ENCODE assay signal across 9 cellular contexts in genomic region chr12:49369723-49370145, GRCh38. TPM values are rescaled to one million over a fixed set of nuclear protein-coding genes. Genes with fewer than 3 reads are reported as not detected.
DNase-seq lines count a peak whose midpoint lies in the region; ATAC-seq and TF ChIP-seq lines count a peak whose summit lies in the region.
"Had no signal": no experiment of that assay in that cellular context is flagged by ENCODE, and none has a peak within 500 bp of the region (broad histone marks: within the 10 kb centered on the region; RNA-seq: fewer than 3 reads in every experiment).

No MANE protein-coding gene starts in this region.

- H3K4me3 ChIP-seq in endodermal cell (ENCODE audit: low read length), result peak overlapping the region; percentile 93
- peak overlapping the region; percentile 70 for H3K4me3 ChIP-seq in psoas muscle

- H3K4me1 ChIP-seq in endodermal cell (ENCODE audit: control insufficient read depth, insufficient read depth, low read length) (peaks cover 6% of the 10 kb centered on the region), psoas muscle (peaks cover 29% of the 10 kb centered on the region)

- WGBS in endodermal cell (ENCODE audit: insufficient coverage in 1 of 2, insufficient read length in 1 of 2), 2 experiments, result 71 to 77% methylated on average over 3 to 4 of the region's 5 CpGs
- WGBS in psoas muscle, 3 donors, result 16 to 22% (median 16%) methylated on average over 5 of the region's 5 CpGs

- ATAC-seq in HG03378 (IDR thresholded peaks at IDR 0.05; ENCODE audit: unreplicated experiment), result peak; percentile 45
- peak; percentile 51 to 61 (median 52) for ATAC-seq in psoas muscle

- peaks cover 15% of the 10 kb centered on the region for H3K4me1 Mint-ChIP-seq in endodermal cell

- H3K27ac ChIP-seq in endodermal cell (ENCODE audit: low read depth, low read length) (no peak overlapping the region), psoas muscle (peak overlapping the region; percentile 83)

- peaks cover 8% of the 10 kb centered on the region for H3K27me3 Mint-ChIP-seq in endodermal cell (ENCODE audit: insufficient read depth)

- DNase-seq in EH (ENCODE audit: low read depth) (peak; percentile 46), GM19238 (ENCODE audit: insufficient read length, low spot score) (peak; percentile 62), RPMI8226 (peak; percentile 93), endodermal cell (peak; percentile 76), psoas muscle (peak; percentile 34 to 67), NCI-H1092 (lab: John Stamatoyannopoulos, UW) (no peak), amniotic stem cell (lab: John Stamatoyannopoulos, UW) (no peak)

- H3K27me3 ChIP-seq in endodermal cell (ENCODE audit: control insufficient read depth, insufficient read depth, low read length, poor library complexity, severe bottlenecking), result no peaks in the 10 kb centered on the region
- no peaks in the 10 kb centered on the region for H3K27me3 ChIP-seq in psoas muscle (ENCODE audit: insufficient read depth in 3 of 3, low read length in 2 of 3)

- H3K4me3 Mint-ChIP-seq in endodermal cell, result peak overlapping the region; percentile 81

- no peak overlapping the region for H3K9ac ChIP-seq in endodermal cell (ENCODE audit: extremely low read depth, low read length, poor library complexity, severe bottlenecking)

- no peaks in the 10 kb centered on the region for H3K9me3 ChIP-seq in endodermal cell (ENCODE audit: control insufficient read depth, low read length)
- no peaks in the 10 kb centered on the region for H3K9me3 ChIP-seq in psoas muscle

- no peak overlapping the region for H3K27ac Mint-ChIP-seq in endodermal cell

- intact Hi-C loops in psoas muscle (cut with DNase I), result no loop called here

- H3K36me3 ChIP-seq in endodermal cell (ENCODE audit: control insufficient read depth, insufficient read depth, low read length) (peaks cover 16% of the 10 kb centered on the region), psoas muscle (ENCODE audit: insufficient read depth in 1 of 2, low read depth in 1 of 2) (peaks cover 0 to 10% of the 10 kb centered on the region in 2 donors)

- peaks cover 15% of the 10 kb centered on the region for H3K36me3 Mint-ChIP-seq in endodermal cell (ENCODE audit: low read depth)

- H3K9me3 Mint-ChIP-seq in endodermal cell, result no peaks in the 10 kb centered on the region

- TF ChIP-seq CTCF in endodermal cell (conservative IDR thresholded peaks at IDR 0.05) (peak; percentile 72), psoas muscle (IDR thresholded peaks at IDR 0.05) (peak; percentile 51)

RNA-seq across cellular contexts. Expression of gene SPATS2, which starts 2.5 kb away (rescaled TPM):
- total RNA-seq in endodermal cell (10 to 100 TPM; 50.2 to 64.8 TPM), psoas muscle (10 to 100 TPM in 2 of 4 donors, 1 to 10 TPM in 2; 5.0 to 10.6 (median 9.7) TPM)
- polyA plus RNA-seq in endodermal cell (2013, experiment 1 of 2), result 52.3 TPM
- 46.9 TPM for polyA plus RNA-seq in endodermal cell (2013, experiment 2 of 2)
- polyA plus RNA-seq in psoas muscle, result 10 to 100 TPM in 1 of 3 donors, 1 to 10 TPM in 2; 4.4 to 10.1 (median 6.2) TPM

RNA-seq across cellular contexts. Expression of gene DNAJC22, which starts 23.0 kb away (rescaled TPM):
- 1 to 10 TPM; 1.9 to 4.6 TPM for total RNA-seq in endodermal cell
- 1.9 TPM for polyA plus RNA-seq in endodermal cell (2013, experiment 1 of 2)
- polyA plus RNA-seq in endodermal cell (2013, experiment 2 of 2), result 2.2 TPM
- under 1 TPM in 1 of 4 donors, not detected in 3; 0.08 TPM for total RNA-seq in psoas muscle
- polyA plus RNA-seq in psoas muscle, result under 1 TPM in 1 of 3 donors, not detected in 2; 0.03 TPM

RNA-seq across cellular contexts. Expression of gene C1QL4, which starts 32.7 kb away (rescaled TPM):
- total RNA-seq in endodermal cell, result under 1 TPM; 0.20 to 0.38 TPM
- 31.0 TPM for polyA plus RNA-seq in endodermal cell (2013, experiment 1 of 2)
- polyA plus RNA-seq in endodermal cell (2013, experiment 2 of 2), result 38.9 TPM
- not detected for total RNA-seq in psoas muscle
- not detected for polyA plus RNA-seq in psoas muscle
- polyA plus RNA-seq: adipose tissue had no signal

RNA-seq across cellular contexts. Expression of gene TROAP, which starts 46.7 kb away (rescaled TPM):
- 10 to 100 TPM; 60.5 to 87.4 TPM for total RNA-seq in endodermal cell
- 89.3 TPM for polyA plus RNA-seq in endodermal cell (2013, experiment 1 of 2)
- polyA plus RNA-seq in endodermal cell (2013, experiment 2 of 2), result 86.0 TPM
- under 1 TPM in 2 of 4 donors, not detected in 2; 0.39 to 0.48 TPM for total RNA-seq in psoas muscle
- polyA plus RNA-seq in psoas muscle, result under 1 TPM; 0.07 to 0.36 (median 0.26) TPM

Comparison
In these comparisons a context has a peak if more than half of its experiments do, and no peak if none do; other contexts are left out.
1. DNase-seq: peak in EH (single experiment), GM19238 (single experiment), RPMI8226 (single experiment), endodermal cell (single experiment) and psoas muscle (2 of 2); none in NCI-H1092 (single experiment) and amniotic stem cell (single experiment).
2. RNA of gene SPATS2, which starts 2.5 kb away (total RNA-seq): 50.2 to 64.8 TPM in endodermal cell; 5.0 to 10.6 TPM in psoas muscle; every median in the first group is over 4 times any median in the second.